Comparison of ENCODE assay signal across 8 cellular contexts in the genomic region with DNA sequence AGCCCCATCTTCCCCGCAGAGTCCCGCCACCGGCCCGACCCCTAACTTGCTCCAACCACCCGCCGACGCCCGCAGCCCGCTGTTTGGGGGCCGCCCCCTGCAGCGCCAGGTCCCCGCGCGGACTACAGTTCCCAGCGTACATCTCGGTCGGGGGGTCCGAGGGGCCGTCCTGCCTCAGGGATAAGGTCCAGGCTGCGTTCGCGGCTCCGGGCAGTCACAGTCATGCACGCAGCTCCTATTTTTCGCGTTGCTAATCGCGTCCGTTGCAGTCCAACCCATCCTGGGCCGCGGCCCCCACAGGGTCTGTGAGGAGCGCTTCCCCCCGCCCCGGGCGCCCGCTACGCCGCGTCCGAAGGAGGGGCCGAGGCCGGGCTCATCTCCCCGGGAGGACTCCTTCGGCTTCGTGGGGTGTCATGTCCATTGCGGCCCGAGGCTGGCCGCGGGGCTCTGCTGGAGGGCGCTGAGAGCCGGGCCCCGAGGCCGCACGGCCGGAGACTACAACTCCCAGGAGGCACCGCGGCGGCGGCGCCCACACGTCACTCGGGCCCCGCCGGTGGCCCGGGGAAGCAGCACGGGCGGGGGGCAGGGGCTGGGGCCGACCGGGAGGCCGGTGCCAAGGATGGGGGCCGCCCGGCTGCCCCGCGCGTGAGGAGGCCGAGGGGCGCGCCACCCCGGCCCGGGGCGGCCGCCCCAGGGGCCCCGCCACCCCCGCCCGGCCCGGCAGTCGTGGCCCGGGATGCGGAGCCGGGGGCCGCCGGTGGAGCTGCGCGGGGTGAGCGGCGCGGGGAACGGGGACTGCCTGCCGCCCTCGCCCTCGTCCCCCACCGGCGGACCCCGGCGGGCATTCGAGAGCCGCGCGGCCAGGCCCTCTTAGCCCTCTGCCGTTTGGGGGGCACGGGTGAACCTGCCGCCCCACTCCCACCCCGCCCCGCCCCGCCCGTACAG. TPM values are rescaled to one million over a fixed set of nuclear protein-coding genes. Genes with fewer than 3 reads are reported as not detected.
DNase-seq lines count a peak whose midpoint lies in the region; ATAC-seq, FAIRE-seq and TF ChIP-seq lines count a peak whose summit lies in the region.

A gene (plus strand): TSS at position 536 of the 945 bp plus-strand sequence. CDS start 606 bp downstream, outside the sequence.

- in situ Hi-C loops in astrocyte of the spinal cord (cut with HindIII; ENCODE audit: low sequenced_read_pairs) (no loop called here), gastrocnemius medialis (cut with MboI; ENCODE audit: low sequenced_read_pairs in 4 of 4) (no loop called here)

- no CpG with 5 or more reads among the region's 116 CpGs for WGBS in iPS DF 6.9 (ENCODE audit: insufficient coverage, insufficient read length)

- no peaks in the 10 kb centered on the region for H3K27me3 ChIP-seq in iPS DF 6.9 (ENCODE audit: control insufficient read depth, insufficient read depth, low read length)
- H3K27me3 ChIP-seq in gastrocnemius medialis, result no peaks in the 10 kb centered on the region

- TF ChIP-seq CTCF in astrocyte of the spinal cord (IDR thresholded peaks at IDR 0.05; ENCODE audit: low read depth, low read length), result no peak
- TF ChIP-seq CTCF in gastrocnemius medialis (IDR thresholded peaks at IDR 0.05 in 4 of 5, conservative IDR thresholded peaks at IDR 0.05 in 1 of 5), result no peak

- peak; percentile 90 for DNase-seq in GM12891 (ENCODE audit: insufficient read length, low spot score)
- peak; percentile 28 for DNase-seq in NCI-H1105 treated with DMSO at 0.1 percent for 48 hours (lab: John Stamatoyannopoulos, UW)
- peak; percentile 65 for DNase-seq in T-helper 9 cell
- DNase-seq in astrocyte of the spinal cord (ENCODE audit: low read depth, low spot score), result peak; percentile 58
- no peak for DNase-seq in iPS DF 6.9 (ENCODE audit: low read depth, low spot score)
- peak; percentile 45 to 59 for DNase-seq in gastrocnemius medialis
- no peak for DNase-seq in OCI-M2 (lab: John Stamatoyannopoulos, UW; ENCODE audit: unreplicated experiment)

- peak; percentile 71 for ATAC-seq in HG02588 (IDR thresholded peaks at IDR 0.05; ENCODE audit: unreplicated experiment)
- ATAC-seq in gastrocnemius medialis, result peak; percentile 95

- H3K9me3 ChIP-seq in iPS DF 6.9 (ENCODE audit: control insufficient read depth, insufficient read depth, low read length) (no peaks in the 10 kb centered on the region), gastrocnemius medialis (no peaks in the 10 kb centered on the region)

- peak within 1 kb of the TSS; percentile 76 for H3K4me3 ChIP-seq in astrocyte of the spinal cord (ENCODE audit: low read depth, low read length)
- H3K4me3 ChIP-seq in iPS DF 6.9 (ENCODE audit: low read length), result peak within 1 kb of the TSS; percentile 98
- peak within 1 kb of the TSS; percentile 98 to 100 (median 100) for H3K4me3 ChIP-seq in gastrocnemius medialis

- H3K27ac ChIP-seq in iPS DF 6.9 (ENCODE audit: low read length), result no peak within 1 kb of the TSS
- H3K27ac ChIP-seq in gastrocnemius medialis, result peak within 1 kb of the TSS; percentile 98 to 100 (median 100)

- TF ChIP-seq POLR2A in GM12891 (IDR thresholded peaks at IDR 0.05; ENCODE audit: low read depth, low read length) (no peak), gastrocnemius medialis (IDR thresholded peaks at IDR 0.05) (peak; percentile 40 to 54)

- intact Hi-C loops in gastrocnemius medialis (cut with DNase I; ENCODE audit: low total_unique reads), result loop anchor here (10.0 kb wide), 1 partner anchor 196 kb away; a partner anchor contains a TSS

- FAIRE-seq in GM12891 (lab: Jason Lieb, UNC), result peak; percentile 86

- H3K4me1 ChIP-seq in iPS DF 6.9 (ENCODE audit: control insufficient read depth, insufficient read depth, low read length) (no peaks in the 10 kb centered on the region), gastrocnemius medialis (peaks cover 12 to 19% of the 10 kb centered on the region in 2 donors)

- H3K36me3 ChIP-seq in iPS DF 6.9 (ENCODE audit: control insufficient read depth, insufficient read depth, low read length) (no peaks in the 10 kb centered on the region), gastrocnemius medialis (no peaks in the 10 kb centered on the region)

TF ChIP-seq in GM12891, 5 proteins besides CTCF, POLR2A, EP300 and RAD21:
- no peak for TF ChIP-seq SPI1 (IDR thresholded peaks at IDR 0.05; ENCODE audit: low read depth, low read length)
- TF ChIP-seq TAF1 (IDR thresholded peaks at IDR 0.05; ENCODE audit: low read depth, low read length), result no peak
- no peak for TF ChIP-seq POU2F2 (IDR thresholded peaks at IDR 0.05; ENCODE audit: low read depth, low read length)
- no peak for TF ChIP-seq POLR2AphosphoS5 (IDR thresholded peaks at IDR 0.05; ENCODE audit: low read depth, low read length)
- no peak for TF ChIP-seq PAX5 (IDR thresholded peaks at IDR 0.05; ENCODE audit: insufficient read depth, low read length, severe bottlenecking)
TF ChIP-seq in GM12891: peak in this region for 0.

RNA-seq across cellular contexts. Expression of the gene that starts here (rescaled TPM):
- polyA plus RNA-seq in GM12891 (2012; ENCODE audit: low read depth, missing spikeins), result 4.1 TPM
- total RNA-seq in gastrocnemius medialis, result 10 to 100 TPM; 16.4 to 25.8 (median 21.6) TPM

Comparison
In these comparisons a context has a peak if more than half of its experiments do, and no peak if none do; other contexts are left out.
1. DNase-seq: peak in GM12891 (single experiment), NCI-H1105 treated with DMSO at 0.1 percent for 48 hours (single experiment), T-helper 9 cell (single experiment), astrocyte of the spinal cord (single experiment) and gastrocnemius medialis (2 of 2); none in iPS DF 6.9 (single experiment) and OCI-M2 (single experiment).
2. Peak in every context shown above with its lines, with median percentiles within 50 percentile points of each other: H3K4me3 ChIP-seq.